ENCODE assay signal across 15 cellular contexts in genomic region chr7:94414481-94414880, GRCh38.
DNase-seq lines count a peak whose midpoint lies in the region; ATAC-seq, FAIRE-seq and TF ChIP-seq lines count a peak whose summit lies in the region.
"Had no signal": no experiment of that assay in that cellular context is flagged by ENCODE, and none has a peak within 500 bp of the region (broad histone marks: within the 10 kb centered on the region; RNA-seq: fewer than 3 reads in every experiment).

No MANE protein-coding gene starts in this region.

- no peak for ATAC-seq in HG03135 (IDR thresholded peaks at IDR 0.05; ENCODE audit: unreplicated experiment)

- H3K9me3 Mint-ChIP-seq in activated T-cell treated with anti-CD3 and anti-CD28 coated beads, Interleukin-2, amount 50 U/mL, for 24 hours, result no peaks in the 10 kb centered on the region
- H3K9me3 Mint-ChIP-seq: activated CD4-positive, alpha-beta memory T cell treated with anti-CD3 and anti-CD28 coated beads, Interleukin-2, amount 10 ng/mL, durations not matched to agents 7 days and 5 days had no signal

- DNase-seq in NCI-H2227 (lab: John Stamatoyannopoulos, UW; ENCODE audit: unreplicated experiment), result peak; percentile 27
- no peak for DNase-seq in NCI-H2227 treated with DMSO at 0.1 percent for 48 hours (lab: John Stamatoyannopoulos, UW)
- no peak for DNase-seq in RCC 7860 (ENCODE audit: low spot score)
- peak; percentile 82 for DNase-seq in fibroblast of mammary gland (ENCODE audit: low read depth)
- no peak for DNase-seq in globus pallidus (ENCODE audit: low spot score)
- no peak for DNase-seq in activated T-cell treated with anti-CD3 and anti-CD28 coated beads, Interleukin-2, amount 50 U/mL, for 24 hours
- no peak for DNase-seq in SKM-1 treated with dmso at 0.1 percent for 144 hours (lab: John Stamatoyannopoulos, UW; ENCODE audit: unreplicated experiment)
- DNase-seq: 8988T; activated CD4-positive, alpha-beta memory T cell treated with anti-CD3 and anti-CD28 coated beads, Interleukin-2, amount 10 ng/mL, durations not matched to agents 7 days and 5 days; activated gamma-delta T cell; caudate nucleus; small intestine; T1000; testis had no signal

- H3K27ac Mint-ChIP-seq in activated T-cell treated with anti-CD3 and anti-CD28 coated beads, Interleukin-2, amount 50 U/mL, for 24 hours, result no peak overlapping the region
- H3K27ac Mint-ChIP-seq: activated CD4-positive, alpha-beta memory T cell treated with anti-CD3 and anti-CD28 coated beads, Interleukin-2, amount 10 ng/mL, durations not matched to agents 7 days and 5 days had no signal

- peak; percentile 2 for FAIRE-seq in RCC 7860 (lab: Jason Lieb, UNC)
- FAIRE-seq: small intestine had no signal

- no peak for TF ChIP-seq CTCF in fibroblast of mammary gland (conservative IDR thresholded peaks at IDR 0.05; ENCODE audit: control insufficient read depth, insufficient read depth, low read depth, low read length)

- H3K4me3 ChIP-seq in fibroblast of mammary gland (ENCODE audit: control insufficient read depth, low read depth, low read length), result no peak overlapping the region
- H3K4me3 ChIP-seq: testis had no signal

- no peaks in the 10 kb centered on the region for H3K4me1 Mint-ChIP-seq in activated T-cell treated with anti-CD3 and anti-CD28 coated beads, Interleukin-2, amount 50 U/mL, for 24 hours (ENCODE audit: low read depth)
- H3K4me1 Mint-ChIP-seq: activated CD4-positive, alpha-beta memory T cell treated with anti-CD3 and anti-CD28 coated beads, Interleukin-2, amount 10 ng/mL, durations not matched to agents 7 days and 5 days had no signal

- no peak overlapping the region for H3K4me3 Mint-ChIP-seq in activated T-cell treated with anti-CD3 and anti-CD28 coated beads, Interleukin-2, amount 50 U/mL, for 24 hours
- H3K4me3 Mint-ChIP-seq: activated CD4-positive, alpha-beta memory T cell treated with anti-CD3 and anti-CD28 coated beads, Interleukin-2, amount 10 ng/mL, durations not matched to agents 7 days and 5 days had no signal

- H3K36me3 Mint-ChIP-seq in activated T-cell treated with anti-CD3 and anti-CD28 coated beads, Interleukin-2, amount 50 U/mL, for 24 hours (ENCODE audit: low read depth), result no peaks in the 10 kb centered on the region

- peaks cover 3% of the 10 kb centered on the region for H3K27me3 Mint-ChIP-seq in activated T-cell treated with anti-CD3 and anti-CD28 coated beads, Interleukin-2, amount 50 U/mL, for 24 hours

Comparison
In these comparisons a context has a peak if more than half of its experiments do, and no peak if none do; other contexts are left out.
1. DNase-seq: peak in NCI-H2227 (single experiment) and fibroblast of mammary gland (single experiment); none in NCI-H2227 treated with DMSO at 0.1 percent for 48 hours (single experiment), RCC 7860 (single experiment), globus pallidus (single experiment), activated T-cell treated with anti-CD3 and anti-CD28 coated beads, Interleukin-2, amount 50 U/mL, for 24 hours (single experiment) and SKM-1 treated with dmso at 0.1 percent for 144 hours (single experiment).